In the genomic region with DNA sequence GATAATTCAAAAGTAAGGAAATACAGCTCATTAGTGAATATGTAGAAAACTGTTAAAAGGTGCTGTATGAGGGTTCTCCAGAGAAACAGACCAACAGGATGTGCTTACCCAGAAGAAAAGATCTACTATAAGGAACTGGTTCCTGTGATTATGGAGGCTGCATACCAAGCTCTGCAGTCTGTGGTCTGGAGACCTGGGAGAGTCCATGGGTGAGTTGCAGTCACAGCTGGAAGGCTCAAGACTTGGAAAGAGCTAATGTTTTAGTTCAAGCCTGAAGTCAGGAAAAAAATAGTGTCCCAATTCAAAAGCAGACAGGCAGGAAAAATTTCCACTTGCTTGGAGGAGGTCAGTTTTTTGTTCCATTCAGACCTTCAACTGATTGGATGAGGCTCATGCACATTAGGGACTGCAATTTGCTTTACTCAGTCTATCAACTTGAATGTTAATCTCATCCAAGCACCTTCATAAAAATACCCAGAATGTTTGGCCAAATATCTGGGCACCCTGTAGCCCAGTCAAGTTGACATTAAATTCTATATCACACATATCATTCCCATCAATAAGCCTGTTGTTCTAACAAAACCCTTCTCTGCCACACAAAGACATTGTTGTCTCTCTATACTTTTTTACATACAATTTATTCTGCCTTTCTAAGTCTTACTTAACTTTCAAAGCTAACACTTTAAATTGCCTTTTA, we compare ENCODE assay signal across 27 cellular contexts.
"Had no signal": no experiment of that assay in that cellular context is flagged by ENCODE, and none has a peak within 500 bp of the region (broad histone marks: within the 10 kb centered on the region; RNA-seq: fewer than 3 reads in every experiment).

No MANE protein-coding gene starts in this region.

- H3K36me3 ChIP-seq: left lung, sigmoid colon, spleen, thoracic aorta had no signal

- H3K79me2 ChIP-seq: hepatocyte had no signal

- H3K4me2 ChIP-seq: hepatocyte had no signal

- H3K27me3 Mint-ChIP-seq: activated naive CD8-positive, alpha-beta T cell; effector memory CD8-positive, alpha-beta T cell; naive thymus-derived CD8-positive, alpha-beta T cell; type B pancreatic cell had no signal

- H3K36me3 Mint-ChIP-seq: activated naive CD8-positive, alpha-beta T cell; type B pancreatic cell had no signal

- H3K27ac ChIP-seq: body of pancreas, hepatocyte, left lung, sigmoid colon, spleen, thoracic aorta, VCaP had no signal

- FAIRE-seq: endothelial cell of umbilical vein, frontal cortex had no signal

- H3K9me3 ChIP-seq: body of pancreas, thoracic aorta had no signal

- H3K4me3 Mint-ChIP-seq: activated naive CD8-positive, alpha-beta T cell; activated T-cell treated with anti-CD3 and anti-CD28 coated beads, Interleukin-2, amount 50 U/mL, for 4 hours; effector memory CD8-positive, alpha-beta T cell; type B pancreatic cell had no signal

- ATAC-seq: activated T-cell treated with anti-CD3 and anti-CD28 coated beads, Interleukin-2, amount 50 U/mL, for 4 hours; body of pancreas; effector memory CD8-positive, alpha-beta T cell; esophagus mucosa; left lung; naive thymus-derived CD8-positive, alpha-beta T cell had no signal

- H3K9me3 Mint-ChIP-seq: effector memory CD8-positive, alpha-beta T cell had no signal

- H2AFZ ChIP-seq: hepatocyte had no signal

- H3K4me3 ChIP-seq: body of pancreas, hepatocyte, left lung, lung, sigmoid colon, spleen, thoracic aorta had no signal

- H3K27ac Mint-ChIP-seq: activated naive CD8-positive, alpha-beta T cell; activated T-helper 2 cell treated with anti-CD3 and anti-CD28 coated beads, Interferon-gamma antibody, Interleukin-2, Interleukin-4, amounts not matched to agents 10 μg/mL and 5 μg/mL and 100 μg/mL, durations not matched to agents 14 hours and 24 hours and 36 hours; effector memory CD8-positive, alpha-beta T cell; type B pancreatic cell had no signal

- H3K4me1 ChIP-seq: body of pancreas, sigmoid colon had no signal

- H3K27me3 ChIP-seq: body of pancreas, hepatocyte, left lung, sigmoid colon, spleen had no signal

- DNase-seq: activated CD4-positive, alpha-beta T cell treated with anti-CD3 and anti-CD28 coated beads, Interleukin-2, amount 50 U/mL, for 1 hour; activated CD4-positive, CD25-positive, alpha-beta regulatory T cell treated with anti-CD3 and anti-CD28 coated beads, Interleukin-2, amount 50 U/mL, for 72 hours; activated CD8-positive, alpha-beta memory T cell treated with anti-CD3 and anti-CD28 coated beads, Interleukin-2, amount 50 U/mL, for 48 hours; activated naive CD4-positive, alpha-beta T cell; activated T-cell treated with anti-CD3 and anti-CD28 coated beads, Interleukin-2, amount 50 U/mL, for 4 hours; amniotic stem cell; body of pancreas; effector memory CD8-positive, alpha-beta T cell; glutamatergic neuron; immature natural killer cell; left lung; naive thymus-derived CD8-positive, alpha-beta T cell; retina; sigmoid colon; spleen; stimulated activated CD4-positive, alpha-beta T cell treated with anti-CD3 and anti-CD28 coated beads, Interleukin-4, amount 100 ng/mL, for 1 hour; stimulated activated naive CD4-positive, alpha-beta T cell treated with Interleukin-2 at 50 U/mL for 16 hours had no signal
